Comparison of ENCODE assay signal across 36 cellular contexts in the genomic region with DNA sequence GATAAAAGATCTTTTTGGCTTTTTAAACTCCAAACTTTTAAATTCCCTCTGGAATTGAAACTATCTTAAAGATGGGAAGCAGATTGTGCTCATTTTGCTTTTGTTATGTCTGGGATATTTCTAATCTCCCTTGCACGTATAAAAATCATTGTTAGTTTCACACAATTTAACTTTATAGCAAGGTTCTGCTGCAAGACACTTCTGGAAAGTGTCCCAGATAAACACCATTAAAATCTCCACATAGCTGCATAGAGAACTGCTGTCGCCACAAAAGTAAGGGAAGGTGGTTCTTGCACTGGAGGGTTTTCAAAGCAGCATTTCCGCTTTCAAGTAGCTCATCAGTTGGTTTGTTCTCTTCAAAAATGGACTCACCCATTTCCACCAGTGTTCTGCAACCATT. TPM values are rescaled to one million over a fixed set of nuclear protein-coding genes. Genes with fewer than 3 reads are reported as not detected.
"Had no signal": no experiment of that assay in that cellular context is flagged by ENCODE, and none has a peak within 500 bp of the region (broad histone marks: within the 10 kb centered on the region; RNA-seq: fewer than 3 reads in every experiment).

No MANE protein-coding gene starts in this region.

- H3K4me3 ChIP-seq: adrenal gland, cardiac muscle cell, PC-9, SJCRH30, SK-N-MC had no signal

- H3K27ac Mint-ChIP-seq: activated CD8-positive, alpha-beta T cell treated with anti-CD3 and anti-CD28 coated beads for 36 hours; activated naive CD4-positive, alpha-beta T cell treated with anti-CD3 and anti-CD28 coated beads, Interleukin-2, amount 50 U/mL, for 24 hours; activated T-cell treated with anti-CD3 and anti-CD28 coated beads, Interleukin-2, amount 50 U/mL, for 72 hours; activated T-helper 2 cell treated with anti-CD3 and anti-CD28 coated beads, Interferon-gamma antibody, Interleukin-2, Interleukin-4, amounts not matched to agents 10 μg/mL and 5 μg/mL and 100 μg/mL, durations not matched to agents 14 hours and 24 hours and 36 hours; IgD-negative memory B cell had no signal

- H3K9me3 ChIP-seq: adrenal gland, SJCRH30 had no signal

- DNase-seq: activated CD4-positive, alpha-beta T cell treated with anti-CD3 and anti-CD28 coated beads for 1 hour; activated CD4-positive, alpha-beta T cell treated with anti-CD3 and anti-CD28 coated beads for 48 hours; activated CD4-positive, alpha-beta T cell treated with anti-CD3 and anti-CD28 coated beads, Interleukin-2, amount 50 U/mL, for 4 hours; activated CD4-positive, CD25-positive, alpha-beta regulatory T cell; activated CD8-positive, alpha-beta T cell treated with anti-CD3 and anti-CD28 coated beads for 36 hours; activated gamma-delta T cell; activated naive CD4-positive, alpha-beta T cell treated with Interleukin-2 at 50 U/mL for 16 hours; activated T-cell treated with anti-CD3 and anti-CD28 coated beads, Interleukin-2, amount 50 U/mL, for 1 hour; activated T-cell treated with anti-CD3 and anti-CD28 coated beads, Interleukin-2, amount 50 U/mL, for 72 hours; adrenal gland; Kasumi-1; KBM-7; NCI-H1092 treated with DMSO at 0.1 percent for 48 hours; NCI-H1417; NCI-H146; NCI-H187 treated with DMSO at 0.1 percent for 48 hours; NCI-H2081; NCI-H226; NCI-H446 treated with DMSO at 0.1 percent for 48 hours; NCI-H524; NCI-H69; NCI-H82; PC-9; Right ventricle myocardium superior; SJCRH30; T1000; WERI-Rb-1 had no signal

- H3K4me3 Mint-ChIP-seq: activated CD8-positive, alpha-beta T cell treated with anti-CD3 and anti-CD28 coated beads for 36 hours; activated naive CD4-positive, alpha-beta T cell treated with anti-CD3 and anti-CD28 coated beads, Interleukin-2, amount 50 U/mL, for 24 hours; activated T-cell treated with anti-CD3 and anti-CD28 coated beads, Interleukin-2, amount 50 U/mL, for 72 hours; central memory CD8-positive, alpha-beta T cell; IgD-negative memory B cell had no signal

- ATAC-seq: activated CD8-positive, alpha-beta T cell treated with anti-CD3 and anti-CD28 coated beads for 36 hours; activated T-cell treated with anti-CD3 and anti-CD28 coated beads, Interleukin-2, amount 50 U/mL, for 72 hours had no signal

- H3K27me3 ChIP-seq: adrenal gland, cardiac muscle cell, SJCRH30 had no signal

- H3K27me3 Mint-ChIP-seq: activated CD8-positive, alpha-beta T cell treated with anti-CD3 and anti-CD28 coated beads for 36 hours; activated naive CD4-positive, alpha-beta T cell treated with anti-CD3 and anti-CD28 coated beads, Interleukin-2, amount 50 U/mL, for 24 hours; central memory CD8-positive, alpha-beta T cell; IgD-negative memory B cell had no signal

- H3K4me2 ChIP-seq: PC-9 had no signal

- H3K4me1 Mint-ChIP-seq: activated naive CD4-positive, alpha-beta T cell treated with anti-CD3 and anti-CD28 coated beads, Interleukin-2, amount 50 U/mL, for 24 hours; central memory CD8-positive, alpha-beta T cell had no signal

- H3K27ac ChIP-seq: adrenal gland, cardiac muscle cell, PC-9, SJCRH30, SK-N-MC, WERI-Rb-1 had no signal

- H3K9me3 Mint-ChIP-seq: activated CD8-positive, alpha-beta T cell treated with anti-CD3 and anti-CD28 coated beads for 36 hours; activated naive CD4-positive, alpha-beta T cell treated with anti-CD3 and anti-CD28 coated beads, Interleukin-2, amount 50 U/mL, for 24 hours; activated T-helper 2 cell treated with anti-CD3 and anti-CD28 coated beads, Interferon-gamma antibody, Interleukin-2, Interleukin-4, amounts not matched to agents 10 μg/mL and 5 μg/mL and 100 μg/mL, durations not matched to agents 14 hours and 24 hours and 36 hours; central memory CD8-positive, alpha-beta T cell; IgD-negative memory B cell had no signal

- H2AFZ ChIP-seq: PC-9 had no signal

RNA-seq across cellular contexts. Expression of a gene that starts 22.6 kb away (rescaled TPM):
- total RNA-seq: activated CD8-positive, alpha-beta memory T cell treated with anti-CD3 and anti-CD28 coated beads for 36 hours; activated CD8-positive, alpha-beta T cell treated with anti-CD3 and anti-CD28 coated beads for 36 hours; activated T-cell treated with anti-CD3 and anti-CD28 coated beads, Interleukin-2, amount 50 U/mL, for 72 hours; activated T-helper 2 cell treated with anti-CD3 and anti-CD28 coated beads, Interferon-gamma antibody, Interleukin-2, Interleukin-4, amounts not matched to agents 10 μg/mL and 5 μg/mL and 100 μg/mL, durations not matched to agents 14 hours and 24 hours and 36 hours; adrenal gland; cardiac muscle cell; PC-9; Right ventricle myocardium superior; SJCRH30; T-helper 1 cell treated with Interleukin-12 subunit alpha and Interleukin-12 subunit beta and Interleukin-4 antibody, amounts not matched to agents 30 ng/mL and 1 ng/mL, for 36 hours; T-helper 2 cell treated with Interferon-gamma antibody and Interleukin-4, amounts not matched to agents 100 ng/mL and 5 ng/mL, for 36 hours had no signal
- polyA plus RNA-seq: adrenal gland, cardiac muscle cell, IgD-negative memory B cell had no signal
